Comparison of ENCODE assay signal across 8 cellular contexts in genomic region chr14:20455355-20456300, GRCh38. TPM values are rescaled to one million over a fixed set of nuclear protein-coding genes. Genes with fewer than 3 reads are reported as not detected.
DNase-seq lines count a peak whose midpoint lies in the region; ATAC-seq and TF ChIP-seq lines count a peak whose summit lies in the region.

No MANE protein-coding gene starts in this region.

- H3K79me1 ChIP-seq in mesenchymal stem cell (replicated peaks; ENCODE audit: low read length, poor library complexity, severe bottlenecking) = peaks cover 17% of the 10 kb centered on the region

- H3K36me3 ChIP-seq in mesenchymal stem cell (ENCODE audit: control insufficient read depth in 1 of 2, insufficient read depth in 2 of 2, low read depth in 1 of 2, low read length in 2 of 2) = peaks cover 31 to 59% of the 10 kb centered on the region in 2 experiments

- peak overlapping the region; percentile 59 to 69 for H3K4ac ChIP-seq in mesenchymal stem cell (ENCODE audit: low read depth in 1 of 2, low read length in 2 of 2)

- DNase-seq in COR-L47 (lab: John Stamatoyannopoulos, UW) = peak; percentile 87
- DNase-seq in NOMO-1 treated with dmso at 0.1 percent for 144 hours (lab: John Stamatoyannopoulos, UW; ENCODE audit: unreplicated experiment) = peak; percentile 87
- DNase-seq in coronary artery (ENCODE audit: low spot score) = no peak
- peak; percentile 97 for DNase-seq in mesenchymal stem cell
- DNase-seq in retina = no peak
- no peak for DNase-seq in stimulated activated CD4-positive, alpha-beta T cell treated with anti-CD3 and anti-CD28 coated beads, Interleukin-4, amount 100 ng/mL, for 24 hours

- H3K27ac ChIP-seq in coronary artery = peak overlapping the region; percentile 89 to 90
- H3K27ac ChIP-seq in mesenchymal stem cell (ENCODE audit: low read length, poor library complexity, severe bottlenecking) = peak overlapping the region; percentile 100

- 2% methylated on average over 33 of the region's 39 CpGs for WGBS in mesenchymal stem cell

- H3K9ac ChIP-seq in mesenchymal stem cell (ENCODE audit: low read length) = peak overlapping the region; percentile 94

- H4K91ac ChIP-seq in mesenchymal stem cell (ENCODE audit: low read length) = peak overlapping the region; percentile 56

- H4K8ac ChIP-seq in mesenchymal stem cell (ENCODE audit: low read length) = peak overlapping the region; percentile 97

- no peak overlapping the region for H2BK120ac ChIP-seq in mesenchymal stem cell (ENCODE audit: low read depth, low read length)

- H3K14ac ChIP-seq in mesenchymal stem cell (ENCODE audit: low read length in 2 of 2) = no peak overlapping the region

- H3K4me1 ChIP-seq in mesenchymal stem cell (ENCODE audit: control insufficient read depth, insufficient read depth, low read depth, low read length) = peaks cover 9% of the 10 kb centered on the region

- peak overlapping the region; percentile 91 to 97 for H3K18ac ChIP-seq in mesenchymal stem cell (ENCODE audit: low read depth in 1 of 2, low read length in 2 of 2)

- peak overlapping the region; percentile 79 for H3K4me2 ChIP-seq in mesenchymal stem cell (ENCODE audit: low read length, poor library complexity, severe bottlenecking)

- H3K4me3 ChIP-seq in coronary artery (peak overlapping the region; percentile 84), mesenchymal stem cell (ENCODE audit: insufficient read depth in 1 of 2, low read depth in 1 of 2, low read length in 2 of 2) (peak overlapping the region; percentile 65 to 95)

- no peak overlapping the region for H2BK12ac ChIP-seq in mesenchymal stem cell (ENCODE audit: low read length in 2 of 2)

- ATAC-seq in GM18870 (IDR thresholded peaks at IDR 0.05; ENCODE audit: unreplicated experiment) (peak; percentile 46), HG03095 (IDR thresholded peaks at IDR 0.05; ENCODE audit: unreplicated experiment) (peak; percentile 29)

- peak overlapping the region; percentile 93 for H2AFZ ChIP-seq in mesenchymal stem cell (ENCODE audit: low read depth, low read length)

- no peak for TF ChIP-seq CTCF in coronary artery (IDR thresholded peaks at IDR 0.05)

- no peak overlapping the region for H2BK15ac ChIP-seq in mesenchymal stem cell (ENCODE audit: low read depth, poor library complexity, severe bottlenecking)

- H3K23ac ChIP-seq in mesenchymal stem cell (ENCODE audit: low read length in 2 of 2) = no peak overlapping the region

- H3K27me3 ChIP-seq in mesenchymal stem cell (ENCODE audit: control insufficient read depth in 1 of 2, insufficient read depth in 1 of 2, low read length in 2 of 2) = no peaks in the 10 kb centered on the region

- peak overlapping the region; percentile 92 for H2BK5ac ChIP-seq in mesenchymal stem cell (ENCODE audit: low read depth, low read length, poor library complexity, severe bottlenecking)

- no peaks in the 10 kb centered on the region for H3K9me3 ChIP-seq in mesenchymal stem cell (ENCODE audit: control insufficient read depth, low read length)

- peak overlapping the region; percentile 63 for H2AK5ac ChIP-seq in mesenchymal stem cell (ENCODE audit: low read length, severe bottlenecking)

RNA-seq across cellular contexts. Expression of gene APEX1, which starts 0.6 kb away (rescaled TPM):
- polyA plus RNA-seq in mesenchymal stem cell (2013, experiment 1 of 2) = 255 TPM
- 251 TPM for polyA plus RNA-seq in mesenchymal stem cell (2013, experiment 2 of 2)

RNA-seq across cellular contexts. Expression of gene OSGEP, which starts 1.0 kb away (rescaled TPM):
- 15.2 TPM for polyA plus RNA-seq in mesenchymal stem cell (2013, experiment 1 of 2)
- polyA plus RNA-seq in mesenchymal stem cell (2013, experiment 2 of 2) = 14.4 TPM

RNA-seq across cellular contexts. Expression of gene PIP4P1, which starts 5.6 kb away (rescaled TPM):
- polyA plus RNA-seq in mesenchymal stem cell (2013, experiment 1 of 2) = 40.3 TPM
- polyA plus RNA-seq in mesenchymal stem cell (2013, experiment 2 of 2) = 38.7 TPM

RNA-seq across cellular contexts. Expression of gene PNP, which starts 13.6 kb away (rescaled TPM):
- 52.4 TPM for polyA plus RNA-seq in mesenchymal stem cell (2013, experiment 1 of 2)
- polyA plus RNA-seq in mesenchymal stem cell (2013, experiment 2 of 2) = 51.1 TPM

RNA-seq across cellular contexts. Expression of gene KLHL33, which starts 19.7 kb away (rescaled TPM):
- polyA plus RNA-seq in mesenchymal stem cell (2013, experiment 1 of 2) = 0.01 TPM
- polyA plus RNA-seq in mesenchymal stem cell (2013, experiment 2 of 2) = not detected

Comparison
In these comparisons a context has a peak if more than half of its experiments do, and no peak if none do; other contexts are left out.
1. DNase-seq: peak in COR-L47 (single experiment), NOMO-1 treated with dmso at 0.1 percent for 144 hours (single experiment) and mesenchymal stem cell (single experiment); none in coronary artery (single experiment), retina (single experiment) and stimulated activated CD4-positive, alpha-beta T cell treated with anti-CD3 and anti-CD28 coated beads, Interleukin-4, amount 100 ng/mL, for 24 hours (single experiment).